In genomic region chr2:172988728-172989127, GRCh38 we compare ENCODE assay signal across 20 cellular contexts.
"Had no signal": no experiment of that assay in that cellular context is flagged by ENCODE, and none has a peak within 500 bp of the region (broad histone marks: within the 10 kb centered on the region; RNA-seq: fewer than 3 reads in every experiment).

No MANE protein-coding gene starts in this region.

- H3K27ac ChIP-seq: colonic mucosa, esophagus muscularis mucosa, foreskin keratinocyte, gastrocnemius medialis, heart right ventricle, left lung, lower lobe of right lung had no signal

- DNase-seq: colonic mucosa; cortex of kidney; effector CD8-positive, alpha-beta T cell; effector memory CD8-positive, alpha-beta T cell; endodermal cell; foreskin keratinocyte; gastrocnemius medialis; glutamatergic neuron; head of caudate nucleus; heart right ventricle; hippocampal formation; left cardiac atrium; left lung; left ventricle myocardium superior; lower lobe of right lung; mesenchymal stem cell; mucosa of descending colon; naive B cell; naive thymus-derived CD8-positive, alpha-beta T cell had no signal
